17 cellular contexts compared by ENCODE assay signal in genomic region chr5:1330847-1331831, GRCh38. TPM values are rescaled to one million over a fixed set of nuclear protein-coding genes. Genes with fewer than 3 reads are reported as not detected.
A peak's percentile ranks its signal among the peaks of the same experiment; 100 is the strongest.
DNase-seq lines count a peak whose midpoint lies in the region; ATAC-seq and TF ChIP-seq lines count a peak whose summit lies in the region.
"Had no signal": no experiment of that assay in that cellular context is flagged by ENCODE, and none has a peak within 500 bp of the region (broad histone marks: within the 10 kb centered on the region; RNA-seq: fewer than 3 reads in every experiment).

No MANE protein-coding gene starts in this region.

- H3K4me3 ChIP-seq in BLaER1 (no peak overlapping the region), foreskin fibroblast (ENCODE audit: low read depth in 1 of 2, low read length in 2 of 2) (no peak overlapping the region), coronary artery (no peak overlapping the region)
- H3K4me3 ChIP-seq: thyroid gland had no signal

- peaks cover 37% of the 10 kb centered on the region for H3K4me1 ChIP-seq in BLaER1

- intact Hi-C loops in left ventricle myocardium superior (cut with micrococcal nuclease) = no loop called here
- intact Hi-C loops in posterior vena cava (cut with DNase I) = no loop called here

- TF ChIP-seq CTCF in RWPE1 (conservative IDR thresholded peaks at IDR 0.05; ENCODE audit: low read depth) = no peak
- TF ChIP-seq CTCF in foreskin fibroblast (IDR thresholded peaks at IDR 0.05; ENCODE audit: low read depth, low read length) = no peak
- TF ChIP-seq CTCF in coronary artery (IDR thresholded peaks at IDR 0.05) = no peak

- peak; percentile 39 for DNase-seq in RWPE1 (ENCODE audit: low spot score)
- no peak for DNase-seq in left ventricle myocardium superior
- peak; percentile 73 for DNase-seq in posterior vena cava (ENCODE audit: low spot score)
- DNase-seq in foreskin fibroblast = no peak
- no peak for DNase-seq in coronary artery (ENCODE audit: low spot score)
- no peak for DNase-seq in stimulated activated CD4-positive, alpha-beta T cell treated with anti-CD3 and anti-CD28 coated beads, Interleukin-4, amount 100 ng/mL, for 1 hour
- DNase-seq: activated CD4-positive, alpha-beta memory T cell treated with anti-CD3 and anti-CD28 coated beads for 36 hours; activated gamma-delta T cell treated with Interleukin-2 at 50 U/mL for 16 hours; DMS153; HCEC 1CT; Karpas-422; NCI-H187; NCI-H748 treated with DMSO at 0.1 percent for 48 hours; thyroid gland had no signal

- ATAC-seq in left ventricle myocardium superior (peak; percentile 38), HG03571 (IDR thresholded peaks at IDR 0.05; ENCODE audit: unreplicated experiment) (no peak)

- peak overlapping the region; percentile 65 for H3K4me2 ChIP-seq in BLaER1

- CTCF ChIA-PET in RWPE1 (lab: Yijun Ruan, JAX) = no interaction called here

- H3K9ac ChIP-seq in BLaER1 = no peak overlapping the region

- H3K27ac ChIP-seq in BLaER1 (no peak overlapping the region), RWPE1 (peak overlapping the region; percentile 100), coronary artery (no peak overlapping the region)
- H3K27ac ChIP-seq: thyroid gland had no signal

- no peaks in the 10 kb centered on the region for H3K9me3 ChIP-seq in BLaER1
- H3K9me3 ChIP-seq: thyroid gland had no signal

- H3K27me3 ChIP-seq in BLaER1 = no peaks in the 10 kb centered on the region
- H3K27me3 ChIP-seq: thyroid gland had no signal

- peaks cover 94% of the 10 kb centered on the region for H3K36me3 ChIP-seq in BLaER1

- H4K20me1 ChIP-seq in BLaER1 = peaks cover 97% of the 10 kb centered on the region

- POLR2A ChIA-PET in RWPE1 (lab: Yijun Ruan, JAX; ENCODE audit: low non-redundant PET) = interaction anchor here (0.9 kb wide), 1 partner anchor 14 kb away, joined by 7 read pairs; no protein-coding TSS in a partner anchor

RNA-seq across cellular contexts. Expression of gene CLPTM1L, which starts 13.8 kb away (rescaled TPM):
- total RNA-seq in left ventricle myocardium superior (31.5 TPM), posterior vena cava (10 to 100 TPM; 56.5 to 65.9 TPM)

RNA-seq across cellular contexts. Expression of gene TERT, which starts 36.3 kb away (rescaled TPM):
- total RNA-seq in left ventricle myocardium superior = not detected
- under 1 TPM in 1 of 2 donors, not detected in 1; 0.14 TPM for total RNA-seq in posterior vena cava
- total RNA-seq: bronchial epithelial cell, thyroid gland had no signal

Comparison
In these comparisons a context has a peak if more than half of its experiments do, and no peak if none do; other contexts are left out.
1. DNase-seq: peak in RWPE1 (single experiment) and posterior vena cava (single experiment); none in left ventricle myocardium superior (single experiment), foreskin fibroblast (0 of 2), coronary artery (single experiment) and stimulated activated CD4-positive, alpha-beta T cell treated with anti-CD3 and anti-CD28 coated beads, Interleukin-4, amount 100 ng/mL, for 1 hour (single experiment).